1 cellular context compared by ENCODE assay signal in the genomic region with DNA sequence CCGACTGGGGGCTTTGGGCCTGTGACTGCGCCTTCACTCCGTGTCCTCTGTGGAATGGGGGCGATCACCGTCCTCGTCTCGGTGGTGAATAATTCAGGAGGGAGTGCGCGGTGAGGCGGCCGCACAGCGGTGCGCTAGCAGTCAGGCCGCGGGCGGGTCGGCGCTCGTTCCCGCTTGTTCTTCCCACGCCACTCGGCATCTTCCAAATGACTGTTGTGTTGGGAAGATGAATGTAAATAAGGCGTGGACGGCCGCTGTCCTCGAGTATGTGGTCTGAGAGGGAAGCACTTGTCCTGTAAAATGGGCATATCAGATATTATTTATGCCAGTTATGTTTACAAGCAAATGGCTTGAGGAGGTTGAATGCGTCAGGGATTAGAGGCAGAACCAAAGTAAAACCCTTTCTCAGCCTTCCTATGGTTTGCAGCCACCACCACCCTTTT.
A peak's percentile ranks its signal among the peaks of the same experiment; 100 is the strongest.
TF ChIP-seq lines count a peak whose summit lies in the region.

No MANE protein-coding gene starts in this region.

TF ChIP-seq in HepG2, 621 proteins besides CTCF, POLR2A, EP300 and RAD21 (continued from another document and continues in another):
- TF ChIP-seq ZNF503 (CRISPR knock-in tag; IDR thresholded peaks at IDR 0.05) = 0 out of 2 replicates have a peak, but pooled peaks have one; percentile 7
- no peak for TF ChIP-seq NFIB (CRISPR knock-in tag; IDR thresholded peaks at IDR 0.05; ENCODE audit: borderline replicate concordance)
- TF ChIP-seq ZNF564 (CRISPR knock-in tag; IDR thresholded peaks at IDR 0.05) = no peak
- TF ChIP-seq AGO1 (IDR thresholded peaks at IDR 0.05; ENCODE audit: low read depth, low read length, poor library complexity, severe bottlenecking) = peak; percentile 56
- TF ChIP-seq JDP2 (CRISPR knock-in tag; IDR thresholded peaks at IDR 0.05; ENCODE audit: borderline replicate concordance) = no peak; the same call in 1 of the 2 replicates
- TF ChIP-seq, protein P1, sequence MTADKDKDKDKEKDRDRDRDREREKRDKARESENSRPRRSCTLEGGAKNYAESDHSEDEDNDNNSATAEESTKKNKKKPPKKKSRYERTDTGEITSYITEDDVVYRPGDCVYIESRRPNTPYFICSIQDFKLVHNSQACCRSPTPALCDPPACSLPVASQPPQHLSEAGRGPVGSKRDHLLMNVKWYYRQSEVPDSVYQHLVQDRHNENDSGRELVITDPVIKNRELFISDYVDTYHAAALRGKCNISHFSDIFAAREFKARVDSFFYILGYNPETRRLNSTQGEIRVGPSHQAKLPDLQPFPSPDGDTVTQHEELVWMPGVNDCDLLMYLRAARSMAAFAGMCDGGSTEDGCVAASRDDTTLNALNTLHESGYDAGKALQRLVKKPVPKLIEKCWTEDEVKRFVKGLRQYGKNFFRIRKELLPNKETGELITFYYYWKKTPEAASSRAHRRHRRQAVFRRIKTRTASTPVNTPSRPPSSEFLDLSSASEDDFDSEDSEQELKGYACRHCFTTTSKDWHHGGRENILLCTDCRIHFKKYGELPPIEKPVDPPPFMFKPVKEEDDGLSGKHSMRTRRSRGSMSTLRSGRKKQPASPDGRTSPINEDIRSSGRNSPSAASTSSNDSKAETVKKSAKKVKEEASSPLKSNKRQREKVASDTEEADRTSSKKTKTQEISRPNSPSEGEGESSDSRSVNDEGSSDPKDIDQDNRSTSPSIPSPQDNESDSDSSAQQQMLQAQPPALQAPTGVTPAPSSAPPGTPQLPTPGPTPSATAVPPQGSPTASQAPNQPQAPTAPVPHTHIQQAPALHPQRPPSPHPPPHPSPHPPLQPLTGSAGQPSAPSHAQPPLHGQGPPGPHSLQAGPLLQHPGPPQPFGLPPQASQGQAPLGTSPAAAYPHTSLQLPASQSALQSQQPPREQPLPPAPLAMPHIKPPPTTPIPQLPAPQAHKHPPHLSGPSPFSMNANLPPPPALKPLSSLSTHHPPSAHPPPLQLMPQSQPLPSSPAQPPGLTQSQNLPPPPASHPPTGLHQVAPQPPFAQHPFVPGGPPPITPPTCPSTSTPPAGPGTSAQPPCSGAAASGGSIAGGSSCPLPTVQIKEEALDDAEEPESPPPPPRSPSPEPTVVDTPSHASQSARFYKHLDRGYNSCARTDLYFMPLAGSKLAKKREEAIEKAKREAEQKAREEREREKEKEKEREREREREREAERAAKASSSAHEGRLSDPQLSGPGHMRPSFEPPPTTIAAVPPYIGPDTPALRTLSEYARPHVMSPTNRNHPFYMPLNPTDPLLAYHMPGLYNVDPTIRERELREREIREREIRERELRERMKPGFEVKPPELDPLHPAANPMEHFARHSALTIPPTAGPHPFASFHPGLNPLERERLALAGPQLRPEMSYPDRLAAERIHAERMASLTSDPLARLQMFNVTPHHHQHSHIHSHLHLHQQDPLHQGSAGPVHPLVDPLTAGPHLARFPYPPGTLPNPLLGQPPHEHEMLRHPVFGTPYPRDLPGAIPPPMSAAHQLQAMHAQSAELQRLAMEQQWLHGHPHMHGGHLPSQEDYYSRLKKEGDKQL (CRISPR knock-in tag; IDR thresholded peaks at IDR 0.05; ENCODE audit: low read depth) = no peak
- TF ChIP-seq ZNF530 (CRISPR knock-in tag; IDR thresholded peaks at IDR 0.05; ENCODE audit: low read depth) = no peak
- peak; percentile 48; the same call in 1 of the 2 replicates for TF ChIP-seq FOXA3 (CRISPR knock-in tag; IDR thresholded peaks at IDR 0.05)
- TF ChIP-seq ZBTB49 (CRISPR knock-in tag; IDR thresholded peaks at IDR 0.05; ENCODE audit: borderline replicate concordance) = peak; percentile 54; the same call in 1 of the 2 replicates
- TF ChIP-seq HNRNPUL1 (IDR thresholded peaks at IDR 0.05; ENCODE audit: low read depth, low read length) = no peak
- TF ChIP-seq, protein P2, sequence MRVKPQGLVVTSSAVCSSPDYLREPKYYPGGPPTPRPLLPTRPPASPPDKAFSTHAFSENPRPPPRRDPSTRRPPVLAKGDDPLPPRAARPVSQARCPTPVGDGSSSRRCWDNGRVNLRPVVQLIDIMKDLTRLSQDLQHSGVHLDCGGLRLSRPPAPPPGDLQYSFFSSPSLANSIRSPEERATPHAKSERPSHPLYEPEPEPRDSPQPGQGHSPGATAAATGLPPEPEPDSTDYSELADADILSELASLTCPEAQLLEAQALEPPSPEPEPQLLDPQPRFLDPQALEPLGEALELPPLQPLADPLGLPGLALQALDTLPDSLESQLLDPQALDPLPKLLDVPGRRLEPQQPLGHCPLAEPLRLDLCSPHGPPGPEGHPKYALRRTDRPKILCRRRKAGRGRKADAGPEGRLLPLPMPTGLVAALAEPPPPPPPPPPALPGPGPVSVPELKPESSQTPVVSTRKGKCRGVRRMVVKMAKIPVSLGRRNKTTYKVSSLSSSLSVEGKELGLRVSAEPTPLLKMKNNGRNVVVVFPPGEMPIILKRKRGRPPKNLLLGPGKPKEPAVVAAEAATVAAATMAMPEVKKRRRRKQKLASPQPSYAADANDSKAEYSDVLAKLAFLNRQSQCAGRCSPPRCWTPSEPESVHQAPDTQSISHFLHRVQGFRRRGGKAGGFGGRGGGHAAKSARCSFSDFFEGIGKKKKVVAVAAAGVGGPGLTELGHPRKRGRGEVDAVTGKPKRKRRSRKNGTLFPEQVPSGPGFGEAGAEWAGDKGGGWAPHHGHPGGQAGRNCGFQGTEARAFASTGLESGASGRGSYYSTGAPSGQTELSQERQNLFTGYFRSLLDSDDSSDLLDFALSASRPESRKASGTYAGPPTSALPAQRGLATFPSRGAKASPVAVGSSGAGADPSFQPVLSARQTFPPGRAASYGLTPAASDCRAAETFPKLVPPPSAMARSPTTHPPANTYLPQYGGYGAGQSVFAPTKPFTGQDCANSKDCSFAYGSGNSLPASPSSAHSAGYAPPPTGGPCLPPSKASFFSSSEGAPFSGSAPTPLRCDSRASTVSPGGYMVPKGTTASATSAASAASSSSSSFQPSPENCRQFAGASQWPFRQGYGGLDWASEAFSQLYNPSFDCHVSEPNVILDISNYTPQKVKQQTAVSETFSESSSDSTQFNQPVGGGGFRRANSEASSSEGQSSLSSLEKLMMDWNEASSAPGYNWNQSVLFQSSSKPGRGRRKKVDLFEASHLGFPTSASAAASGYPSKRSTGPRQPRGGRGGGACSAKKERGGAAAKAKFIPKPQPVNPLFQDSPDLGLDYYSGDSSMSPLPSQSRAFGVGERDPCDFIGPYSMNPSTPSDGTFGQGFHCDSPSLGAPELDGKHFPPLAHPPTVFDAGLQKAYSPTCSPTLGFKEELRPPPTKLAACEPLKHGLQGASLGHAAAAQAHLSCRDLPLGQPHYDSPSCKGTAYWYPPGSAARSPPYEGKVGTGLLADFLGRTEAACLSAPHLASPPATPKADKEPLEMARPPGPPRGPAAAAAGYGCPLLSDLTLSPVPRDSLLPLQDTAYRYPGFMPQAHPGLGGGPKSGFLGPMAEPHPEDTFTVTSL (CRISPR knock-in tag; IDR thresholded peaks at IDR 0.05; ENCODE audit: borderline replicate concordance) = peak; percentile 41; the same call in 1 of the 2 replicates
- TF ChIP-seq ZNF777 (CRISPR knock-in tag; IDR thresholded peaks at IDR 0.05) = 0 out of 2 replicates have a peak, but pooled peaks have one; percentile 2
- no peak for TF ChIP-seq SP1 (IDR thresholded peaks at IDR 0.05)
- no peak for TF ChIP-seq SP1 (CRISPR knock-in tag; IDR thresholded peaks at IDR 0.05)
- TF ChIP-seq, protein P3, sequence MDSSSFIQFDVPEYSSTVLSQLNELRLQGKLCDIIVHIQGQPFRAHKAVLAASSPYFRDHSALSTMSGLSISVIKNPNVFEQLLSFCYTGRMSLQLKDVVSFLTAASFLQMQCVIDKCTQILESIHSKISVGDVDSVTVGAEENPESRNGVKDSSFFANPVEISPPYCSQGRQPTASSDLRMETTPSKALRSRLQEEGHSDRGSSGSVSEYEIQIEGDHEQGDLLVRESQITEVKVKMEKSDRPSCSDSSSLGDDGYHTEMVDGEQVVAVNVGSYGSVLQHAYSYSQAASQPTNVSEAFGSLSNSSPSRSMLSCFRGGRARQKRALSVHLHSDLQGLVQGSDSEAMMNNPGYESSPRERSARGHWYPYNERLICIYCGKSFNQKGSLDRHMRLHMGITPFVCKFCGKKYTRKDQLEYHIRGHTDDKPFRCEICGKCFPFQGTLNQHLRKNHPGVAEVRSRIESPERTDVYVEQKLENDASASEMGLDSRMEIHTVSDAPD (CRISPR knock-in tag; IDR thresholded peaks at IDR 0.05) = peak; percentile 2; the same call in 1 of the 2 replicates
- no peak for TF ChIP-seq POLR2AphosphoS5 (IDR thresholded peaks at IDR 0.05; ENCODE audit: low read depth, low read length)
- TF ChIP-seq ZNF296 (CRISPR knock-in tag; conservative IDR thresholded peaks at IDR 0.05) = no peak
- TF ChIP-seq KDM5A (IDR thresholded peaks at IDR 0.05; ENCODE audit: borderline replicate concordance, low read length) = no peak
- TF ChIP-seq ZNF747 (CRISPR knock-in tag; IDR thresholded peaks at IDR 0.05; ENCODE audit: borderline replicate concordance) = no peak
- no peak for TF ChIP-seq ZSCAN12 (CRISPR knock-in tag; IDR thresholded peaks at IDR 0.05)
- 0 out of 2 replicates have a peak, but pooled peaks have one; percentile 8 for TF ChIP-seq JUN (CRISPR knock-in tag; IDR thresholded peaks at IDR 0.05)
- peak; percentile 70; the same call in 1 of the 2 replicates for TF ChIP-seq MXD3 (CRISPR knock-in tag; IDR thresholded peaks at IDR 0.05)
- peak; percentile 37; the same call in 1 of the 2 replicates for TF ChIP-seq ZNF263 (CRISPR knock-in tag; IDR thresholded peaks at IDR 0.05)
- TF ChIP-seq ZNF512B (CRISPR knock-in tag; IDR thresholded peaks at IDR 0.05; ENCODE audit: borderline replicate concordance) = no peak
- no peak for TF ChIP-seq ZBTB8A (CRISPR knock-in tag; IDR thresholded peaks at IDR 0.05; ENCODE audit: borderline replicate concordance, low read depth)
- peak; percentile 26; the same call in 1 of the 2 replicates for TF ChIP-seq ZBTB20 (CRISPR knock-in tag; IDR thresholded peaks at IDR 0.05; ENCODE audit: borderline replicate concordance, low read depth)
- TF ChIP-seq HNRNPLL (IDR thresholded peaks at IDR 0.05; ENCODE audit: low read depth, low read length, poor library complexity, severe bottlenecking) = peak; percentile 7
- TF ChIP-seq, protein P4, sequence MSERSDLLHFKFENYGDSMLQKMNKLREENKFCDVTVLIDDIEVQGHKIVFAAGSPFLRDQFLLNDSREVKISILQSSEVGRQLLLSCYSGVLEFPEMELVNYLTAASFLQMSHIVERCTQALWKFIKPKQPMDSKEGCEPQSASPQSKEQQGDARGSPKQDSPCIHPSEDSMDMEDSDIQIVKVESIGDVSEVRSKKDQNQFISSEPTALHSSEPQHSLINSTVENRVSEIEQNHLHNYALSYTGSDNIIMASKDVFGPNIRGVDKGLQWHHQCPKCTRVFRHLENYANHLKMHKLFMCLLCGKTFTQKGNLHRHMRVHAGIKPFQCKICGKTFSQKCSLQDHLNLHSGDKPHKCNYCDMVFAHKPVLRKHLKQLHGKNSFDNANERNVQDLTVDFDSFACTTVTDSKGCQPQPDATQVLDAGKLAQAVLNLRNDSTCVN (CRISPR knock-in tag; IDR thresholded peaks at IDR 0.05; ENCODE audit: borderline replicate concordance) = no peak
- 0 out of 2 replicates have a peak, but pooled peaks have one; percentile 27 for TF ChIP-seq NFATC3 (CRISPR knock-in tag; IDR thresholded peaks at IDR 0.05)
